ENCODE assay signal across 14 cellular contexts in genomic region chr6:39301606-39302005, GRCh38. TPM values are rescaled to one million over a fixed set of nuclear protein-coding genes. Genes with fewer than 3 reads are reported as not detected.
DNase-seq lines count a peak whose midpoint lies in the region; ATAC-seq and TF ChIP-seq lines count a peak whose summit lies in the region.
"Had no signal": no experiment of that assay in that cellular context is flagged by ENCODE, and none has a peak within 500 bp of the region (broad histone marks: within the 10 kb centered on the region; RNA-seq: fewer than 3 reads in every experiment).

No MANE protein-coding gene starts in this region.

- no peaks in the 10 kb centered on the region for H3K4me1 ChIP-seq in HEK293 (ENCODE audit: control insufficient read depth, insufficient read depth, low read length)
- no peaks in the 10 kb centered on the region for H3K4me1 ChIP-seq in SJCRH30

- H3K27me3 ChIP-seq in BJ (ENCODE audit: control insufficient read depth, insufficient read depth, low read length) (no peaks in the 10 kb centered on the region; the same call in 1 of the 2 replicates), SJCRH30 (no peaks in the 10 kb centered on the region; the same call in 1 of the 2 replicates)

- TF ChIP-seq CTCF in BJ (IDR thresholded peaks at IDR 0.05; ENCODE audit: insufficient read depth, low read depth, low read length), result peak; percentile 32
- peak; percentile 11; the same call in 1 of the 2 replicates for TF ChIP-seq CTCF in HEK293 (tag by site-specific recombination; IDR thresholded peaks at IDR 0.05)

- no peaks in the 10 kb centered on the region for H3K9me3 ChIP-seq in HEK293 (ENCODE audit: control insufficient read depth, insufficient read depth, low read depth, low read length)
- no peaks in the 10 kb centered on the region for H3K9me3 ChIP-seq in SJCRH30 (replicated peaks)

- DNase-seq in BJ (ENCODE audit: low read depth), result no peak
- peak; percentile 17 to 39 for DNase-seq in SJCRH30
- DNase-seq in iPS-NIHi11 (ENCODE audit: low spot score), result peak; percentile 87
- no peak for DNase-seq in NCI-H146 treated with DMSO at 0.1 percent for 48 hours (lab: John Stamatoyannopoulos, UW; ENCODE audit: unreplicated experiment)
- no peak for DNase-seq in activated T-cell treated with anti-CD3 and anti-CD28 coated beads for 4 hours
- DNase-seq in erythroblast (lab: John Stamatoyannopoulos, UW), result no peak
- DNase-seq: activated CD4-positive, alpha-beta memory T cell treated with anti-CD3 and anti-CD28 coated beads for 36 hours; DMS79 treated with DMSO at 0.1 percent for 48 hours; head of caudate nucleus; natural killer cell; NCI-H1417 had no signal

- TF ChIP-seq POLR2A in erythroblast (IDR thresholded peaks at IDR 0.05; ENCODE audit: low read length), result no peak

- no peaks in the 10 kb centered on the region for H3K36me3 ChIP-seq in BJ (ENCODE audit: control insufficient read depth, insufficient read depth, low read length)
- no peaks in the 10 kb centered on the region for H3K36me3 ChIP-seq in HEK293 (ENCODE audit: control insufficient read depth in 2 of 2, insufficient read depth in 1 of 2, low read length in 2 of 2)
- H3K36me3 ChIP-seq in SJCRH30, result no peaks in the 10 kb centered on the region

- H3K27ac ChIP-seq in HEK293 (ENCODE audit: extremely low read depth, low read depth, low read length) (no peak overlapping the region), SJCRH30 (no peak overlapping the region)

- no peak for ATAC-seq in GM18873 (IDR thresholded peaks at IDR 0.05; ENCODE audit: low FRiP score, unreplicated experiment)
- ATAC-seq: natural killer cell had no signal

- POLR2A ChIA-PET in BJ (lab: Charles Lee), result no interaction called here
- POLR2A ChIA-PET in HEK293 (lab: Yijun Ruan, JAX), result no interaction called here

- CTCF ChIA-PET in BJ (lab: Yijun Ruan, JAX) (interaction anchor here (1.1 to 10.7 kb wide), 7 partner anchors 9 to 430 kb away, joined by 3 to 136 read pairs (median 5); no protein-coding TSS in a partner anchor), HEK293 (lab: Yijun Ruan, JAX) (interaction anchor here (0.6 to 13.4 kb wide), 9 partner anchors 9 to 521 kb away, joined by 3 to 453 read pairs (median 5); no protein-coding TSS in a partner anchor)

- H3K4me3 ChIP-seq in BJ (ENCODE audit: low read depth, low read length) (no peak overlapping the region), HEK293 (ENCODE audit: low read depth, low read length) (no peak overlapping the region), SJCRH30 (no peak overlapping the region)

TF ChIP-seq in HEK293, 187 proteins besides CTCF, POLR2A, EP300 and RAD21:
- TF ChIP-seq ZNF155 (tag by site-specific recombination; IDR thresholded peaks at IDR 0.05) (no peak), ZNF426 (tag by site-specific recombination; IDR thresholded peaks at IDR 0.05) (no peak), ZSCAN5A (tag by site-specific recombination; IDR thresholded peaks at IDR 0.05) (no peak), ZNF585B (tag by site-specific recombination; IDR thresholded peaks at IDR 0.05) (no peak), ZBTB26 (tag by site-specific recombination; optimal IDR thresholded peaks at IDR 0.05) (no peak), ZNF561 (tag by site-specific recombination; IDR thresholded peaks at IDR 0.05; ENCODE audit: borderline replicate concordance) (no peak), ZNF133 (tag by site-specific recombination; IDR thresholded peaks at IDR 0.05) (no peak)

RNA-seq across cellular contexts. Expression of gene KCNK17, which starts 12.6 kb away (rescaled TPM):
- not detected in 2 replicates for polyA plus RNA-seq in BJ (2011; rRNA removed)
- not detected in 2 replicates for polyA minus RNA-seq in BJ (2011; rRNA and poly(A)+ RNA removed)
- not detected in 2 replicates for total RNA-seq in SJCRH30 (2014; rRNA removed; shearing (Covaris generic))
- total RNA-seq: activated CD4-positive, alpha-beta memory T cell treated with anti-CD3 and anti-CD28 coated beads for 36 hours; ureter had no signal

RNA-seq across cellular contexts. Expression of gene KCNK16, which starts 20.9 kb away (rescaled TPM):
- polyA plus RNA-seq in BJ (2011; rRNA removed), result not detected in 2 replicates
- not detected in 2 replicates for polyA minus RNA-seq in BJ (2011; rRNA and poly(A)+ RNA removed)
- total RNA-seq in SJCRH30 (2014; rRNA removed; shearing (Covaris generic)), result not detected in 2 replicates
- total RNA-seq: activated CD4-positive, alpha-beta memory T cell treated with anti-CD3 and anti-CD28 coated beads for 36 hours; natural killer cell; ureter had no signal

Comparison
In these comparisons a context has a peak if more than half of its experiments do, and no peak if none do; other contexts are left out.
1. DNase-seq: peak in SJCRH30 (2 of 2) and iPS-NIHi11 (single experiment); none in BJ (single experiment), NCI-H146 treated with DMSO at 0.1 percent for 48 hours (single experiment), activated T-cell treated with anti-CD3 and anti-CD28 coated beads for 4 hours (single experiment) and erythroblast (0 of 2).